ENCODE assay signal across 7 cellular contexts in the genomic region with DNA sequence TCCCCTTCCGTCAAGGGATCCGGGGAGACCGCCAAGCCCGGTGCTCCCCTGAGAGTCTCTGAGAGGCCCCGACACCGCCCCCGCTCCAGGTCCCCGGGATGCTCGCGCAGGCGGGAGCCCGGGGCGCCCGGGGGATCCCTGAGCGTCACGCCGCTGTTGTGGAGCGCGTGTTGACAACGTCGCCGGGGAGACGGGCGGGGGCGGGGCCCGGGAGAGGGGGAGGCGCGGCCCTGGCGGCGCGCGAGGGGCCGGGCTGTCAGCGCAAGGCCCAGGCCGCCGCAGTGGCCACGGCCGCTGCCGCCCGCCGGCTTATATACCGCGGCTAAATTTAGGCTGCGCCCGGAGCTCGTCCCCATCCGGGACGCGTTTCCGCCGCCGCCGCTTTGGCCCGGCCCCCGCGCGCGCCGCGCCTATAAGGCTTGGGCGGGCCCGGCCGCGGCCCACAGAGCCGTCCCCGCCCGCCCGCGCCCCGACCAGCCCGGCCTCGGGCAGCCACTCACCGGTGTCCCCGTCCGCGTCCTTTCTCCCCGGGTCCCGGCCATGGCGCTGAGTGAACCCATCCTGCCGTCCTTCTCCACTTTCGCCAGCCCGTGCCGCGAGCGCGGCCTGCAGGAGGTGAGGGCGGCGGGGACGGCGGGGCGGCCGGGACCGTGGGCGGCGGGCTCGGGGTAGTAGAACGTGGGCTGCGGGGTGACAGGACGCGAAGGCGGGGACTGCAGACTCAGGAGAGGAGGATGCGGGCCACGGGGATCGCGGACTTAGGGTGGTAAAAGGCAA.
DNase-seq lines count a peak whose midpoint lies in the region; ATAC-seq lines count a peak whose summit lies in the region.

A gene (plus strand): TSS at position 443 of the 777 bp plus-strand sequence. CDS start 98 bp downstream, at position 541.

- H3K9me3 Mint-ChIP-seq in central memory CD8-positive, alpha-beta T cell, result no peaks in the 10 kb centered on the region

- peaks cover 10% of the 10 kb centered on the region for H3K27me3 Mint-ChIP-seq in central memory CD8-positive, alpha-beta T cell

- ATAC-seq in GM18502 (IDR thresholded peaks at IDR 0.05; ENCODE audit: poor library complexity, unreplicated experiment) (peak; percentile 69), HG02588 (IDR thresholded peaks at IDR 0.05; ENCODE audit: unreplicated experiment) (peak; percentile 55)
- peak; percentile 61 for ATAC-seq in central memory CD8-positive, alpha-beta T cell (replicated peaks; ENCODE audit: extremely low read depth, poor library complexity, severe bottlenecking)

- peak within 1 kb of the TSS; percentile 100 for H3K27ac Mint-ChIP-seq in central memory CD8-positive, alpha-beta T cell (ENCODE audit: low read depth)

- peaks cover 51% of the 10 kb centered on the region for H3K4me1 Mint-ChIP-seq in central memory CD8-positive, alpha-beta T cell

- DNase-seq in NCI-H1105 (lab: John Stamatoyannopoulos, UW) (peak; percentile 49), kidney glomerular epithelial cell (lab: John Stamatoyannopoulos, UW) (peak; percentile 22)
- peak; percentile 85 for DNase-seq in activated CD4-positive, CD25-positive, alpha-beta regulatory T cell treated with anti-CD3 and anti-CD28 coated beads, Interleukin-2, amount 50 U/mL, for 16 hours (ENCODE audit: low read depth, low spot score)
- peak; percentile 91 to 94 for DNase-seq in central memory CD8-positive, alpha-beta T cell (ENCODE audit: low spot score in 2 of 2)
- peak; percentile 83 for DNase-seq in stimulated activated CD4-positive, alpha-beta T cell treated with anti-CD3 and anti-CD28 coated beads, Interleukin-15, amount 100 ng/mL, for 24 hours

- peaks cover 59% of the 10 kb centered on the region for H3K36me3 Mint-ChIP-seq in central memory CD8-positive, alpha-beta T cell (ENCODE audit: insufficient read depth)

- peak within 1 kb of the TSS; percentile 99 for H3K4me3 Mint-ChIP-seq in central memory CD8-positive, alpha-beta T cell

Comparison
In these comparisons a context has a peak if more than half of its experiments do, and no peak if none do; other contexts are left out.
1. Peak in every context shown above with its lines: DNase-seq and ATAC-seq.
2. DNase-seq: peak in every context shown above with its lines; median percentile 92 in central memory CD8-positive, alpha-beta T cell; 85 in activated CD4-positive, CD25-positive, alpha-beta regulatory T cell treated with anti-CD3 and anti-CD28 coated beads, Interleukin-2, amount 50 U/mL, for 16 hours; 83 in stimulated activated CD4-positive, alpha-beta T cell treated with anti-CD3 and anti-CD28 coated beads, Interleukin-15, amount 100 ng/mL, for 24 hours; 49 in NCI-H1105; 22 in kidney glomerular epithelial cell.